In the genomic region with DNA sequence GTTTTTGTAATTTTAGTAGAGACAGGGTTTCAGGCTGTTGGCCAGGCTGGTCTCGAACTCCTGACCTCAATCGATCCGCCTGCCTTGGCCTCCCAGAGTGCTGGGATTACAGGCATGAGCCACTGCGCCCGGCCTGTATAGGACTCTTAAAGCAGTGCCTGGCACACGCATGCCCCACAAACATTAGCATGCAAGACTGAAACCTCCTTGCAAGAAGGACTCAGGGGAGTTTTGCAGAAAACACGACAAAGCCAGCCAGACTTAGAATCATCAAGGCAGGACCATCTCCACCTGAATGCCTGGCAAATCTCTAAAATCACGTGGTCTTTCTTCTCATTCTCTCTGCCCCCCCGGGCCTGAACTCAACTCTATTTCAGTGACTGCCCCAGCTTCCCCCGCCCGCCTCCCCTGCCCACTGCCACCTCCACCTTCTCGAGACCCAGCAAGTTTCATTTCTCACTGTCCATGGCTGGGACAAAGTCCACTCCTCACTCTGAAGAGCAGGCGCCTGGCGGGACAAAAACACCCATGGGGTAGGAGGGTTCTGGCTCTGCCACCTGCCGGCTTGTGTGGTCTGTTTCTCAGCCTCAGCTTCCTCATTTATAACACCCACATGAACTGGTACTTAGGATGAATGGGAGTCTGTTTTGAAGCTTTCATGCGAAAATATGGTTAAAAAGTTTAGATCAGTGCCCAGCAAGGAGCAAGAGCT, we compare ENCODE assay signal across 8 cellular contexts. TPM values are rescaled to one million over a fixed set of nuclear protein-coding genes. Genes with fewer than 3 reads are reported as not detected.
A peak's percentile ranks its signal among the peaks of the same experiment; 100 is the strongest.
DNase-seq lines count a peak whose midpoint lies in the region; ATAC-seq and TF ChIP-seq lines count a peak whose summit lies in the region.

No MANE protein-coding gene starts in this region.

- no peaks in the 10 kb centered on the region for H3K27me3 ChIP-seq in thyroid gland

- H3K4me1 ChIP-seq in thyroid gland: peaks cover 17 to 23% of the 10 kb centered on the region in 2 donors

- peaks cover 28% of the 10 kb centered on the region for H3K36me3 Mint-ChIP-seq in activated T-cell treated with anti-CD3 and anti-CD28 coated beads, Interleukin-2, amount 50 U/mL, for 24 hours (ENCODE audit: low read depth)
- H3K36me3 Mint-ChIP-seq in immature natural killer cell (no peaks in the 10 kb centered on the region), endothelial cell (ENCODE audit: low read depth, unreplicated experiment) (no peaks in the 10 kb centered on the region)

- H3K4me3 Mint-ChIP-seq in activated T-cell treated with anti-CD3 and anti-CD28 coated beads, Interleukin-2, amount 50 U/mL, for 24 hours: peak overlapping the region; percentile 59
- H3K4me3 Mint-ChIP-seq in immature natural killer cell (peak overlapping the region; percentile 50 to 75 (median 72)), endothelial cell (ENCODE audit: unreplicated experiment) (no peak overlapping the region)

- peaks cover 28% of the 10 kb centered on the region for H3K4me1 Mint-ChIP-seq in activated T-cell treated with anti-CD3 and anti-CD28 coated beads, Interleukin-2, amount 50 U/mL, for 24 hours (ENCODE audit: low read depth)
- H3K4me1 Mint-ChIP-seq in immature natural killer cell (peaks cover 29 to 32% of the 10 kb centered on the region in 2 donors), endothelial cell (ENCODE audit: unreplicated experiment) (peaks cover 5% of the 10 kb centered on the region)

- no peak for ATAC-seq in HG02588 (IDR thresholded peaks at IDR 0.05; ENCODE audit: unreplicated experiment)

- no peak for TF ChIP-seq POLR2A in thyroid gland (IDR thresholded peaks at IDR 0.05)

- intact Hi-C loops in thyroid gland (cut with DNase I): no loop called here

- H3K4me3 ChIP-seq in thyroid gland (replicated peaks in 1 of 3): no peak overlapping the region

- H3K27me3 Mint-ChIP-seq in activated T-cell treated with anti-CD3 and anti-CD28 coated beads, Interleukin-2, amount 50 U/mL, for 24 hours: no peaks in the 10 kb centered on the region
- H3K27me3 Mint-ChIP-seq in immature natural killer cell (ENCODE audit: low read depth in 3 of 3) (peaks cover 2 to 11% (median 3%) of the 10 kb centered on the region in 3 donors), endothelial cell (ENCODE audit: unreplicated experiment) (peaks cover 13% of the 10 kb centered on the region)

- DNase-seq in activated T-cell treated with anti-CD3 and anti-CD28 coated beads, Interleukin-2, amount 50 U/mL, for 24 hours: no peak
- DNase-seq in activated T-cell treated with anti-CD3 and anti-CD28 coated beads, Interleukin-2, amount 50 U/mL, for 1 hour: no peak
- DNase-seq in SW480 (ENCODE audit: low spot score): peak; percentile 39
- peak in 1 of 3 donors; percentile 9 for DNase-seq in immature natural killer cell
- DNase-seq in thyroid gland: peak; percentile 51 to 63
- no peak for DNase-seq in iPS-NIHi7 (ENCODE audit: extremely low spot score)
- no peak for DNase-seq in endothelial cell (ENCODE audit: low spot score)

- no peaks in the 10 kb centered on the region for H3K36me3 ChIP-seq in thyroid gland

- H3K9me3 ChIP-seq in thyroid gland: no peaks in the 10 kb centered on the region

- TF ChIP-seq CTCF in thyroid gland (IDR thresholded peaks at IDR 0.05): peak in 1 of 6 experiments; percentile 14
- TF ChIP-seq CTCF in endothelial cell (IDR thresholded peaks at IDR 0.05; ENCODE audit: unreplicated experiment): no peak

- peak overlapping the region in 1 of 3 donors; percentile 29 for H3K27ac ChIP-seq in thyroid gland

- H3K27ac Mint-ChIP-seq in activated T-cell treated with anti-CD3 and anti-CD28 coated beads, Interleukin-2, amount 50 U/mL, for 24 hours: peak overlapping the region; percentile 78
- peak overlapping the region; percentile 53 to 84 (median 78) for H3K27ac Mint-ChIP-seq in immature natural killer cell
- H3K27ac Mint-ChIP-seq in endothelial cell (ENCODE audit: unreplicated experiment): no peak overlapping the region

- 52 to 59% methylated on average over 15 to 16 of the region's 16 CpGs for WGBS in thyroid gland, 2 donors

- no peaks in the 10 kb centered on the region for H3K9me3 Mint-ChIP-seq in activated T-cell treated with anti-CD3 and anti-CD28 coated beads, Interleukin-2, amount 50 U/mL, for 24 hours
- no peaks in the 10 kb centered on the region for H3K9me3 Mint-ChIP-seq in immature natural killer cell
- H3K9me3 Mint-ChIP-seq in endothelial cell (ENCODE audit: unreplicated experiment): no peaks in the 10 kb centered on the region

RNA-seq across cellular contexts. Expression of gene TICAM1, which starts 2.4 kb away (rescaled TPM):
- polyA plus RNA-seq in immature natural killer cell: 10 to 100 TPM in 1 of 3 donors, 1 to 10 TPM in 2; 3.3 to 15.7 (median 4.5) TPM
- total RNA-seq in thyroid gland (1 to 10 TPM; 5.2 to 7.0 (median 6.3) TPM), endothelial cell (ENCODE audit: unreplicated experiment) (3.5 TPM)

RNA-seq across cellular contexts. Expression of gene FEM1A, which starts 37.6 kb away (rescaled TPM):
- polyA plus RNA-seq in immature natural killer cell: 1 to 10 TPM in 2 of 3 donors, under 1 TPM in 1; 0.80 to 5.2 (median 2.2) TPM
- total RNA-seq in thyroid gland (10 to 100 TPM; 11.3 to 21.0 (median 15.8) TPM), endothelial cell (ENCODE audit: unreplicated experiment) (12.0 TPM)

RNA-seq across cellular contexts. Expression of gene PLIN3, which starts 38.3 kb away (rescaled TPM):
- 10 to 100 TPM; 28.0 to 41.9 (median 32.2) TPM for polyA plus RNA-seq in immature natural killer cell
- 10 to 100 TPM; 24.4 to 41.3 (median 38.0) TPM for total RNA-seq in thyroid gland
- 73.1 TPM for total RNA-seq in endothelial cell (ENCODE audit: unreplicated experiment)

Comparison
In these comparisons a context has a peak if more than half of its experiments do, and no peak if none do; other contexts are left out.
1. DNase-seq: peak in SW480 (single experiment) and thyroid gland (2 of 2); none in activated T-cell treated with anti-CD3 and anti-CD28 coated beads, Interleukin-2, amount 50 U/mL, for 24 hours (single experiment), activated T-cell treated with anti-CD3 and anti-CD28 coated beads, Interleukin-2, amount 50 U/mL, for 1 hour (single experiment), iPS-NIHi7 (single experiment) and endothelial cell (single experiment).